Comparison of ENCODE assay signal across 9 cellular contexts in the genomic region with DNA sequence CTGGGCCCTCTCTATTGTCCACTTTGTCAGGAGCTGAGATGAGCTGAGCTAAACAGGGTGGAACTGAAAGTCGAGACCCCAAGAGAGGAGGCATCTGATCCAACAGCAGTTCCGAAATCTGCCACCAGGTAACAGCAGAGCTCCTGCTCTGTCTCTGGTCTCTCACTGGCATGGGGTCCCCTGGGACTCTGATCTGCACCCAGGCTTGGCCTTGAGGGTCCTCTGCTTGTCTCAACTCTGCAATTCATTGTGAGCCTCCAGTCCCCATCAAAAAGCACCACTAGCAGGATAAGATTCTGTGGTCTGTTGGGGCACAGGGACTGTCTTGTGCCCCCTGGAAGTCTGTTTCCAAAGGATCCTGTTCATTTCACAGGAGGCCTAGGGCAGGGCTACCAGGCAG.
A peak's percentile ranks its signal among the peaks of the same experiment; 100 is the strongest.
DNase-seq lines count a peak whose midpoint lies in the region; ATAC-seq, FAIRE-seq and TF ChIP-seq lines count a peak whose summit lies in the region.
"Had no signal": no experiment of that assay in that cellular context is flagged by ENCODE, and none has a peak within 500 bp of the region (broad histone marks: within the 10 kb centered on the region; RNA-seq: fewer than 3 reads in every experiment).

No MANE protein-coding gene starts in this region.

- no peak overlapping the region for H2BK15ac ChIP-seq in mesendoderm (replicated peaks; ENCODE audit: low read depth)

- no peaks in the 10 kb centered on the region for H3K36me3 ChIP-seq in H7 (replicated peaks; ENCODE audit: control insufficient read depth, insufficient read depth, low read length)
- H3K36me3 ChIP-seq in WERI-Rb-1: no peaks in the 10 kb centered on the region
- H3K36me3 ChIP-seq in mesendoderm (ENCODE audit: control insufficient read depth, insufficient read depth, low read length): no peaks in the 10 kb centered on the region

- no peak overlapping the region for H3K56ac ChIP-seq in mesendoderm (ENCODE audit: low read length)

- H2BK120ac ChIP-seq in mesendoderm (ENCODE audit: low read depth, low read length): no peak overlapping the region

- no peak for TF ChIP-seq POLR2A in H54 (IDR thresholded peaks at IDR 0.05; ENCODE audit: low read depth, low read length)

- H3K9me3 ChIP-seq in WERI-Rb-1 (ENCODE audit: severe bottlenecking): no peaks in the 10 kb centered on the region

- H4K5ac ChIP-seq in mesendoderm (ENCODE audit: low read length): no peak overlapping the region

- no peak overlapping the region for H3K4me2 ChIP-seq in mesendoderm (ENCODE audit: low read length)

- H3K4me1 ChIP-seq in mesendoderm (ENCODE audit: control insufficient read depth, low read depth, low read length): peaks cover 2% of the 10 kb centered on the region

- no peak overlapping the region for H2AK5ac ChIP-seq in mesendoderm (ENCODE audit: low read length)

- DNase-seq in ELR (ENCODE audit: low read depth): peak; percentile 42
- peak; percentile 61 for DNase-seq in H7
- no peak for DNase-seq in WERI-Rb-1
- DNase-seq in mesendoderm: peak; percentile 59
- DNase-seq in UCSD-AML1 (lab: John Stamatoyannopoulos, UW; ENCODE audit: unreplicated experiment): no peak
- DNase-seq in T-cell: no peak
- DNase-seq in H54 (ENCODE audit: insufficient read length, low spot score): no peak
- DNase-seq: GOT3, trophoblast cell had no signal

- no peaks in the 10 kb centered on the region for H3K9me3 Mint-ChIP-seq in T-cell

- CTCF ChIA-PET in T-cell (lab: Charles Lee): interaction anchor here (0.5 to 1.3 kb wide), 5 partner anchors 25 to 748 kb away, joined by 3 to 5 read pairs (median 4); no protein-coding TSS in a partner anchor

- no peak overlapping the region for H3K27ac Mint-ChIP-seq in T-cell

- no peak overlapping the region for H3K23ac ChIP-seq in mesendoderm (ENCODE audit: low read length)

- H3K4me3 ChIP-seq in H7 (ENCODE audit: insufficient read depth, low read depth, low read length) (no peak overlapping the region), WERI-Rb-1 (ENCODE audit: low read depth, low read length) (no peak overlapping the region), mesendoderm (ENCODE audit: low read length) (no peak overlapping the region)

- H3K79me2 ChIP-seq in mesendoderm (ENCODE audit: control insufficient read depth, insufficient read depth, low read length): no peaks in the 10 kb centered on the region

- no peaks in the 10 kb centered on the region for H3K36me3 Mint-ChIP-seq in T-cell

- no peak overlapping the region for H3K18ac ChIP-seq in mesendoderm (ENCODE audit: low read length)

- no peak overlapping the region for H4K8ac ChIP-seq in mesendoderm (ENCODE audit: low read depth, low read length)

- ATAC-seq in T-cell (replicated peaks in 1 of 4): no peak

- H3K4me3 Mint-ChIP-seq in T-cell: no peak overlapping the region

- WGBS in mesendoderm (ENCODE audit: extremely low coverage, insufficient coverage, low lambda C conversion rate): no CpG with 5 or more reads among the region's 2 CpGs

- no peak for FAIRE-seq in H54 (lab: Jason Lieb, UNC)

- no peak overlapping the region for H2BK5ac ChIP-seq in mesendoderm (ENCODE audit: low read length)

- H3K27me3 ChIP-seq in H7 (ENCODE audit: control insufficient read depth, insufficient read depth, low read length) (peaks cover 3% of the 10 kb centered on the region; the same call in 1 of the 2 replicates), WERI-Rb-1 (ENCODE audit: insufficient read depth, low read depth, severe bottlenecking) (no peaks in the 10 kb centered on the region), mesendoderm (ENCODE audit: insufficient read depth, low read length, poor library complexity) (no peaks in the 10 kb centered on the region)

- no peaks in the 10 kb centered on the region for H3K79me1 ChIP-seq in mesendoderm (ENCODE audit: low read length)

- H3K4me1 Mint-ChIP-seq in T-cell: peaks cover 10 to 20% (median 20%) of the 10 kb centered on the region in 3 donors

- peak; percentile 60 for TF ChIP-seq CTCF in WERI-Rb-1 (IDR thresholded peaks at IDR 0.05; ENCODE audit: low read depth, low read length)

- H3K9ac ChIP-seq in mesendoderm (ENCODE audit: low read length): no peak overlapping the region

- H3K27ac ChIP-seq in WERI-Rb-1 (no peak overlapping the region), mesendoderm (ENCODE audit: low read depth, low read length) (no peak overlapping the region)

- POLR2A ChIA-PET in T-cell (lab: Charles Lee): interaction anchor here in 1 of 2 donors (0.6 kb wide), 1 partner anchor 1125 kb away, joined by 3 read pairs; no protein-coding TSS in a partner anchor

- H3K4ac ChIP-seq in mesendoderm (ENCODE audit: low read depth, low read length): no peak overlapping the region

- H3K27me3 Mint-ChIP-seq in T-cell: peaks cover 0 to 8% of the 10 kb centered on the region in 2 donors

Comparison
In these comparisons a context has a peak if more than half of its experiments do, and no peak if none do; other contexts are left out.
1. DNase-seq: peak in ELR (single experiment), H7 (single experiment) and mesendoderm (single experiment); none in WERI-Rb-1 (single experiment), UCSD-AML1 (single experiment), T-cell (0 of 34) and H54 (single experiment).